Comparison of ENCODE assay signal across 21 cellular contexts in the genomic region with DNA sequence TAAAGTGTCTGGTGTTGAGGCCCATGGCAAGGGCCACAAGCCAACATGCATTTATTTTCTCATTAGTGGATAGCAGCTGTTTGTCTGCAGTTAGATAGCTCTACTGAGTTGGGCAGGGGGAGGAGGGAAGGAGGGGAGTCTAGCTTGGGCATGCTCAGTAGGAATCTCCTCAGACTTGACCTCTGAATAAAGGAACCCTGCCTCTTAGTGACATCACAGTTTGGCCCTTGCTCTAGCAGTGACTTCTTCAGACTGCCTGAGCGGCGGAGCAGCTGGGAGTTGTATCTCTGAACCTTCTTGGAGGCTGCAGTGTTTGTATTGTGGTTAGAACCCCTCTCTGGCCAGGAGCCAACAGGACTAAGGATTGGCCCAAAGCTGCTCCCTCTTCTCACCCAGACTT. TPM values are rescaled to one million over a fixed set of nuclear protein-coding genes. Genes with fewer than 3 reads are reported as not detected.
A peak's percentile ranks its signal among the peaks of the same experiment; 100 is the strongest.
DNase-seq lines count a peak whose midpoint lies in the region; ATAC-seq and TF ChIP-seq lines count a peak whose summit lies in the region.
"Had no signal": no experiment of that assay in that cellular context is flagged by ENCODE, and none has a peak within 500 bp of the region (broad histone marks: within the 10 kb centered on the region; RNA-seq: fewer than 3 reads in every experiment).

No MANE protein-coding gene starts in this region.

- H3K4me3 Mint-ChIP-seq in glutamatergic neuron (ENCODE audit: unreplicated experiment) = no peak overlapping the region
- H3K4me3 Mint-ChIP-seq: B cell, CD14-positive monocyte, GM23338 had no signal

- H3K27ac Mint-ChIP-seq in glutamatergic neuron (ENCODE audit: unreplicated experiment) = no peak overlapping the region
- H3K27ac Mint-ChIP-seq: B cell, GM23338 had no signal

- peaks cover 68% of the 10 kb centered on the region for H3K36me3 ChIP-seq in left ventricle myocardium inferior
- peaks cover 0 to 96% of the 10 kb centered on the region in 2 donors for H3K36me3 ChIP-seq in gastroesophageal sphincter
- peaks cover 50% of the 10 kb centered on the region for H3K36me3 ChIP-seq in lower lobe of right lung

- H3K4me1 Mint-ChIP-seq in glutamatergic neuron (ENCODE audit: low read depth, unreplicated experiment) = no peaks in the 10 kb centered on the region
- H3K4me1 Mint-ChIP-seq: B cell, CD14-positive monocyte, GM23338 had no signal

- peak; percentile 60 for ATAC-seq in Right ventricle myocardium superior (ENCODE audit: poor library complexity)
- ATAC-seq in gastroesophageal sphincter = peak; percentile 65
- peak; percentile 12 to 53 for ATAC-seq in lower lobe of right lung
- no peak for ATAC-seq in GM19455 (IDR thresholded peaks at IDR 0.05; ENCODE audit: unreplicated experiment)
- ATAC-seq: GM23338 had no signal

- no peaks in the 10 kb centered on the region for H3K36me3 Mint-ChIP-seq in glutamatergic neuron (ENCODE audit: unreplicated experiment)

- DNase-seq in Right ventricle myocardium superior = no peak
- DNase-seq in left ventricle myocardium inferior = no peak
- no peak for DNase-seq in lower lobe of right lung
- DNase-seq in epidermal melanocyte (ENCODE audit: insufficient read length, low spot score) = no peak
- DNase-seq in glutamatergic neuron = no peak
- DNase-seq: EL, GF-D8, HCEC 1CT, NCI-H1105, NCI-H146, NCI-H2029 treated with DMSO at 0.1 percent for 48 hours, NCI-H345, NCI-H524, NCI-H774, SW 1271 had no signal

- H3K4me3 ChIP-seq in left ventricle myocardium inferior (no peak overlapping the region), gastroesophageal sphincter (no peak overlapping the region), lower lobe of right lung (no peak overlapping the region)
- H3K4me3 ChIP-seq: GM23338 had no signal

- no peak for TF ChIP-seq CTCF in left ventricle myocardium inferior (IDR thresholded peaks at IDR 0.05; ENCODE audit: borderline replicate concordance)
- TF ChIP-seq CTCF in gastroesophageal sphincter (IDR thresholded peaks at IDR 0.05) = no peak
- no peak for TF ChIP-seq CTCF in lower lobe of right lung (IDR thresholded peaks at IDR 0.05)
- TF ChIP-seq CTCF in glutamatergic neuron (IDR thresholded peaks at IDR 0.05; ENCODE audit: partially characterized antibody, unreplicated experiment) = no peak

- 62% methylated on average over 2 of the region's 2 CpGs; no CpG with 5 or more reads in 1 of the 2 donors for WGBS in gastroesophageal sphincter (ENCODE audit: low coverage in 1 of 2), 2 donors

- H3K27me3 Mint-ChIP-seq in glutamatergic neuron (ENCODE audit: unreplicated experiment) = no peaks in the 10 kb centered on the region
- H3K27me3 Mint-ChIP-seq: B cell had no signal

- H3K9me3 Mint-ChIP-seq in glutamatergic neuron (ENCODE audit: unreplicated experiment) = no peaks in the 10 kb centered on the region
- H3K9me3 Mint-ChIP-seq: GM23338 had no signal

- H3K9me3 ChIP-seq in left ventricle myocardium inferior (replicated peaks) (no peaks in the 10 kb centered on the region), gastroesophageal sphincter (no peaks in the 10 kb centered on the region), lower lobe of right lung (no peaks in the 10 kb centered on the region)

- no peaks in the 10 kb centered on the region for H3K27me3 ChIP-seq in left ventricle myocardium inferior (ENCODE audit: low read depth)
- no peaks in the 10 kb centered on the region for H3K27me3 ChIP-seq in gastroesophageal sphincter
- no peaks in the 10 kb centered on the region for H3K27me3 ChIP-seq in lower lobe of right lung (ENCODE audit: low read depth)

- TF ChIP-seq EP300 in gastroesophageal sphincter (IDR thresholded peaks at IDR 0.05) = no peak

- H3K4me1 ChIP-seq in left ventricle myocardium inferior (no peaks in the 10 kb centered on the region), gastroesophageal sphincter (no peaks in the 10 kb centered on the region), lower lobe of right lung (no peaks in the 10 kb centered on the region)

- H3K27ac ChIP-seq in left ventricle myocardium inferior (replicated peaks) (no peak overlapping the region), gastroesophageal sphincter (no peak overlapping the region), lower lobe of right lung (no peak overlapping the region)
- H3K27ac ChIP-seq: KMS-11 had no signal

- no peak for TF ChIP-seq POLR2A in gastroesophageal sphincter (IDR thresholded peaks at IDR 0.05)

- intact Hi-C loops in Right ventricle myocardium superior (cut with DNase I) = no loop called here
- intact Hi-C loops in left ventricle myocardium inferior (cut with micrococcal nuclease) = no loop called here
- intact Hi-C loops in lower lobe of right lung (cut with DNase I) = no loop called here

RNA-seq across cellular contexts. Expression of a gene that starts 57.4 kb away (rescaled TPM):
- total RNA-seq in Right ventricle myocardium superior = 10.1 TPM
- total RNA-seq in left ventricle myocardium inferior = 8.2 TPM
- 10 to 100 TPM in 1 of 4 donors, 1 to 10 TPM in 3; 2.8 to 10.4 (median 6.6) TPM for total RNA-seq in gastroesophageal sphincter
- 13.6 TPM for total RNA-seq in lower lobe of right lung
- total RNA-seq in glutamatergic neuron (ENCODE audit: unreplicated experiment) = 14.7 TPM
